ENCODE assay signal across 1 cellular context in genomic region chr22:50396751-50397370, GRCh38.
A peak's percentile ranks its signal among the peaks of the same experiment; 100 is the strongest.
TF ChIP-seq lines count a peak whose summit lies in the region.

No MANE protein-coding gene starts in this region.

TF ChIP-seq in HepG2, 621 proteins besides CTCF, POLR2A, EP300 and RAD21 (continued from another document and continues in another):
- TF ChIP-seq NR2C2 (CRISPR knock-in tag; IDR thresholded peaks at IDR 0.05; ENCODE audit: borderline replicate concordance) (peak; percentile 66), CSRNP2 (CRISPR knock-in tag; conservative IDR thresholded peaks at IDR 0.05; ENCODE audit: low read depth) (no peak), ZNF354B (CRISPR knock-in tag; IDR thresholded peaks at IDR 0.05) (no peak), ZNF317 (CRISPR knock-in tag; IDR thresholded peaks at IDR 0.05) (peak; percentile 86; the same call in 1 of the 2 replicates), ZNF256 (CRISPR knock-in tag; conservative IDR thresholded peaks at IDR 0.05) (no peak), SYNCRIP (IDR thresholded peaks at IDR 0.05; ENCODE audit: insufficient read depth, low read depth, low read length) (no peak), DZIP1 (CRISPR knock-in tag; IDR thresholded peaks at IDR 0.05) (no peak), MIER3 (CRISPR knock-in tag; IDR thresholded peaks at IDR 0.05; ENCODE audit: borderline replicate concordance) (0 out of 2 replicates have a peak, but pooled peaks have one; percentile 81), KIAA2018 (CRISPR knock-in tag; IDR thresholded peaks at IDR 0.05; ENCODE audit: borderline replicate concordance) (no peak), RARG (CRISPR knock-in tag; IDR thresholded peaks at IDR 0.05; ENCODE audit: low read depth) (no peak), ZNF589 (CRISPR knock-in tag; conservative IDR thresholded peaks at IDR 0.05) (no peak), PREB (CRISPR knock-in tag; IDR thresholded peaks at IDR 0.05) (no peak), SOX13 (IDR thresholded peaks at IDR 0.05) (peak; percentile 61), SOX13 (CRISPR knock-in tag; conservative IDR thresholded peaks at IDR 0.05 in 1 of 2, IDR thresholded peaks at IDR 0.05 in 1 of 2) (peak in 1 of 2 experiments; percentile 85; a peak in 2 of 4 replicates), AKNA (CRISPR knock-in tag; IDR thresholded peaks at IDR 0.05; ENCODE audit: borderline replicate concordance) (no peak), MEIS1 (CRISPR knock-in tag; IDR thresholded peaks at IDR 0.05; ENCODE audit: borderline replicate concordance) (peak; percentile 72), ZFAT (CRISPR knock-in tag; conservative IDR thresholded peaks at IDR 0.05) (no peak), ZNF335 (CRISPR knock-in tag; IDR thresholded peaks at IDR 0.05) (no peak), EZH2 (conservative IDR thresholded peaks at IDR 0.05; ENCODE audit: low read depth, low read length) (no peak), SP2 (CRISPR knock-in tag; IDR thresholded peaks at IDR 0.05) (no peak), ZNF549 (CRISPR knock-in tag; IDR thresholded peaks at IDR 0.05) (no peak), KLF13 (CRISPR knock-in tag; IDR thresholded peaks at IDR 0.05) (no peak), XBP1 (CRISPR knock-in tag; IDR thresholded peaks at IDR 0.05) (no peak), NR2F2 (IDR thresholded peaks at IDR 0.05; ENCODE audit: borderline replicate concordance, low read depth) (peak; percentile 100), ZNF772 (CRISPR knock-in tag; IDR thresholded peaks at IDR 0.05) (peak; percentile 87), MTA3 (CRISPR knock-in tag; IDR thresholded peaks at IDR 0.05) (no peak), U2AF2 (IDR thresholded peaks at IDR 0.05; ENCODE audit: low read depth, low read length) (no peak), ZNF337 (CRISPR knock-in tag; IDR thresholded peaks at IDR 0.05; ENCODE audit: borderline replicate concordance, low read depth) (no peak), ZNF274 (CRISPR knock-in tag; IDR thresholded peaks at IDR 0.05) (no peak), ZNF276 (CRISPR knock-in tag; IDR thresholded peaks at IDR 0.05; ENCODE audit: low read depth) (no peak; the same call in 1 of the 2 replicates), HNF1A (IDR thresholded peaks at IDR 0.05; ENCODE audit: low read depth) (peak; percentile 79), HNF1A (CRISPR knock-in tag; IDR thresholded peaks at IDR 0.05; ENCODE audit: borderline replicate concordance) (peak; percentile 91; the same call in 1 of the 2 replicates), IRF2 (CRISPR knock-in tag; IDR thresholded peaks at IDR 0.05) (peak; percentile 83)
